ENCODE assay signal across 1 cellular context in genomic region chr15:63815211-63815610, GRCh38.
TF ChIP-seq lines count a peak whose summit lies in the region.

No MANE protein-coding gene starts in this region.

TF ChIP-seq in K562, 482 proteins besides CTCF, POLR2A, EP300 and RAD21 (continued from another document):
- TF ChIP-seq ZMIZ1 (IDR thresholded peaks at IDR 0.05; ENCODE audit: low read depth in 2 of 2, low read length in 2 of 2) (no peak), TARDBP (IDR thresholded peaks at IDR 0.05) (no peak), NFE2 (IDR thresholded peaks at IDR 0.05; ENCODE audit: low read depth) (no peak), MEIS2 (IDR thresholded peaks at IDR 0.05; ENCODE audit: partially characterized antibody) (no peak), TRIM24 (IDR thresholded peaks at IDR 0.05) (no peak), RUNX1 (IDR thresholded peaks at IDR 0.05; ENCODE audit: low read depth) (no peak), ZNF75A (CRISPR knock-in tag; IDR thresholded peaks at IDR 0.05) (no peak), ZZZ3 (IDR thresholded peaks at IDR 0.05) (no peak), BCOR (IDR thresholded peaks at IDR 0.05) (peak; percentile 57; the same call in 1 of the 2 replicates), KDM1A (IDR thresholded peaks at IDR 0.05) (peak in 1 of 2 experiments; percentile 37; a peak in 1 of 4 replicates), ZNF740 (CRISPR knock-in tag; IDR thresholded peaks at IDR 0.05) (no peak), ZNF740 (tag; IDR thresholded peaks at IDR 0.05) (no peak), E2F5 (CRISPR knock-in tag; IDR thresholded peaks at IDR 0.05) (no peak), TAF7 (tag; IDR thresholded peaks at IDR 0.05) (no peak)
